In the genomic region with DNA sequence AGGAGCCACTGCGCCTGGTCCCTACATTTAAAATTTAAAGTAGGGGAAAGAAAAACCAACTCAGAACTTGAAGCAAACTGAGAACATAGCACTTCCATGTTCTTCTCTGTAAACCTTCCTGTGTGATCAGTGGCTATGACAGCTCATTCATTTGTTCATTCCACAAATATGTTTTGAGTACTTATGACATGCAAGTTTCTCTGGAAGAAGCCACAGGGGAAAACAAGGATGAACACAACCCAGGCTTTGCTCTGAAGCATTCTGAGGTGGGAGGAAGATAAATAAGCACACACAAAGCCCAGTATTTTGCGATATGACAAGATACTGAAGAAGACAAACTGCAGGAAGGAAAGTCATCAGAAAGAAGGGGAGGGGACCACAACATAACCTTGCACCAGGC, we compare ENCODE assay signal across 1 cellular context.
TF ChIP-seq lines count a peak whose summit lies in the region.

No MANE protein-coding gene starts in this region.

TF ChIP-seq in IMR-90, 13 proteins besides CTCF, POLR2A, EP300 and RAD21 (continued from another document):
- TF ChIP-seq, protein P1, sequence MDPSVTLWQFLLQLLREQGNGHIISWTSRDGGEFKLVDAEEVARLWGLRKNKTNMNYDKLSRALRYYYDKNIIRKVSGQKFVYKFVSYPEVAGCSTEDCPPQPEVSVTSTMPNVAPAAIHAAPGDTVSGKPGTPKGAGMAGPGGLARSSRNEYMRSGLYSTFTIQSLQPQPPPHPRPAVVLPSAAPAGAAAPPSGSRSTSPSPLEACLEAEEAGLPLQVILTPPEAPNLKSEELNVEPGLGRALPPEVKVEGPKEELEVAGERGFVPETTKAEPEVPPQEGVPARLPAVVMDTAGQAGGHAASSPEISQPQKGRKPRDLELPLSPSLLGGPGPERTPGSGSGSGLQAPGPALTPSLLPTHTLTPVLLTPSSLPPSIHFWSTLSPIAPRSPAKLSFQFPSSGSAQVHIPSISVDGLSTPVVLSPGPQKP (IDR thresholded peaks at IDR 0.05; ENCODE audit: borderline replicate concordance, low read depth, low read length) = no peak
- TF ChIP-seq, protein P2, sequence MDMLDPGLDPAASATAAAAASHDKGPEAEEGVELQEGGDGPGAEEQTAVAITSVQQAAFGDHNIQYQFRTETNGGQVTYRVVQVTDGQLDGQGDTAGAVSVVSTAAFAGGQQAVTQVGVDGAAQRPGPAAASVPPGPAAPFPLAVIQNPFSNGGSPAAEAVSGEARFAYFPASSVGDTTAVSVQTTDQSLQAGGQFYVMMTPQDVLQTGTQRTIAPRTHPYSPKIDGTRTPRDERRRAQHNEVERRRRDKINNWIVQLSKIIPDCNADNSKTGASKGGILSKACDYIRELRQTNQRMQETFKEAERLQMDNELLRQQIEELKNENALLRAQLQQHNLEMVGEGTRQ (IDR thresholded peaks at IDR 0.05; ENCODE audit: low read depth, low read length) = no peak
- TF ChIP-seq FOS (IDR thresholded peaks at IDR 0.05; ENCODE audit: low read depth, low read length) (no peak), CHD1 (IDR thresholded peaks at IDR 0.05; ENCODE audit: low read depth, low read length) (no peak), CEBPB (IDR thresholded peaks at IDR 0.05; ENCODE audit: low read depth, low read length) (no peak), RCOR1 (IDR thresholded peaks at IDR 0.05; ENCODE audit: insufficient replicate concordance, low read length) (no peak), MAFK (IDR thresholded peaks at IDR 0.05; ENCODE audit: low read depth, low read length) (no peak), RFX5 (IDR thresholded peaks at IDR 0.05; ENCODE audit: low read depth, low read length) (no peak), NFE2L2 (IDR thresholded peaks at IDR 0.05; ENCODE audit: low read depth, low read length) (no peak)
